In genomic region chr13:99355267-99356215, GRCh38 we compare ENCODE assay signal across 8 cellular contexts. TPM values are rescaled to one million over a fixed set of nuclear protein-coding genes. Genes with fewer than 3 reads are reported as not detected.
DNase-seq lines count a peak whose midpoint lies in the region; ATAC-seq, FAIRE-seq and TF ChIP-seq lines count a peak whose summit lies in the region.

No MANE protein-coding gene starts in this region.

- H3K4me2 ChIP-seq in mesenchymal stem cell (ENCODE audit: low read length, poor library complexity, severe bottlenecking), result no peak overlapping the region

- no peak for FAIRE-seq in D721Med (lab: Jason Lieb, UNC)

- peak overlapping the region; percentile 29 to 77 for H2BK12ac ChIP-seq in mesenchymal stem cell (ENCODE audit: low read length in 2 of 2)

- no peak for DNase-seq in activated naive CD4-positive, alpha-beta T cell treated with Interleukin-2 at 50 U/mL for 16 hours
- DNase-seq in activated naive CD8-positive, alpha-beta T cell treated with anti-CD3 and anti-CD28 coated beads, Interleukin-2, amount 50 U/mL, for 24 hours, result no peak
- no peak for DNase-seq in mesenchymal stem cell
- DNase-seq in upper lobe of right lung, result no peak
- no peak for DNase-seq in hippocampal formation (lab: John Stamatoyannopoulos, UW)
- no peak for DNase-seq in D721Med (ENCODE audit: insufficient read length, low spot score)
- DNase-seq in cerebellum (ENCODE audit: low spot score), result no peak

- peak overlapping the region; percentile 82 for H3K4me3 Mint-ChIP-seq in activated naive CD4-positive, alpha-beta T cell treated with anti-CD3 and anti-CD28 coated beads, Interleukin-2, amount 50 U/mL, for 24 hours
- H3K4me3 Mint-ChIP-seq in activated naive CD8-positive, alpha-beta T cell treated with anti-CD3 and anti-CD28 coated beads, Interleukin-2, amount 50 U/mL, for 24 hours, result peak overlapping the region; percentile 72

- H3K79me1 ChIP-seq in mesenchymal stem cell (replicated peaks; ENCODE audit: low read length, poor library complexity, severe bottlenecking), result peaks cover 34% of the 10 kb centered on the region

- H3K14ac ChIP-seq in mesenchymal stem cell (ENCODE audit: low read length in 2 of 2), result peak overlapping the region in 1 of 2 experiments; percentile 71

- peak overlapping the region; percentile 38 to 84 for H3K18ac ChIP-seq in mesenchymal stem cell (ENCODE audit: low read depth in 1 of 2, low read length in 2 of 2)

- H3K23ac ChIP-seq in mesenchymal stem cell (ENCODE audit: low read length in 2 of 2), result no peak overlapping the region

- H2BK120ac ChIP-seq in mesenchymal stem cell (ENCODE audit: low read depth, low read length), result no peak overlapping the region

- peaks cover 23% of the 10 kb centered on the region for H3K36me3 Mint-ChIP-seq in activated naive CD4-positive, alpha-beta T cell treated with anti-CD3 and anti-CD28 coated beads, Interleukin-2, amount 50 U/mL, for 24 hours
- peaks cover 64% of the 10 kb centered on the region for H3K36me3 Mint-ChIP-seq in activated naive CD8-positive, alpha-beta T cell treated with anti-CD3 and anti-CD28 coated beads, Interleukin-2, amount 50 U/mL, for 24 hours (ENCODE audit: low read depth)

- H2BK5ac ChIP-seq in mesenchymal stem cell (ENCODE audit: low read depth, low read length, poor library complexity, severe bottlenecking), result no peak overlapping the region

- no peak overlapping the region for H2BK15ac ChIP-seq in mesenchymal stem cell (ENCODE audit: low read depth, poor library complexity, severe bottlenecking)

- peak overlapping the region; percentile 77 for H3K9ac ChIP-seq in mesenchymal stem cell (ENCODE audit: low read length)

- H3K36me3 ChIP-seq in mesenchymal stem cell (ENCODE audit: control insufficient read depth in 1 of 2, insufficient read depth in 2 of 2, low read depth in 1 of 2, low read length in 2 of 2) (peaks cover 24 to 26% of the 10 kb centered on the region in 2 experiments), upper lobe of right lung (no peaks in the 10 kb centered on the region)

- peaks cover 18% of the 10 kb centered on the region for H3K4me1 ChIP-seq in mesenchymal stem cell (ENCODE audit: control insufficient read depth, insufficient read depth, low read depth, low read length)
- peaks cover 22% of the 10 kb centered on the region for H3K4me1 ChIP-seq in upper lobe of right lung

- H2AK5ac ChIP-seq in mesenchymal stem cell (ENCODE audit: low read length, severe bottlenecking), result no peak overlapping the region

- no peak overlapping the region for H2AFZ ChIP-seq in mesenchymal stem cell (ENCODE audit: low read depth, low read length)

- H4K91ac ChIP-seq in mesenchymal stem cell (ENCODE audit: low read length), result peak overlapping the region; percentile 48

- H3K27me3 ChIP-seq in mesenchymal stem cell (ENCODE audit: control insufficient read depth in 1 of 2, insufficient read depth in 1 of 2, low read length in 2 of 2), result no peaks in the 10 kb centered on the region
- no peaks in the 10 kb centered on the region for H3K27me3 ChIP-seq in upper lobe of right lung

- no peaks in the 10 kb centered on the region for H3K9me3 Mint-ChIP-seq in activated naive CD4-positive, alpha-beta T cell treated with anti-CD3 and anti-CD28 coated beads, Interleukin-2, amount 50 U/mL, for 24 hours
- H3K9me3 Mint-ChIP-seq in activated naive CD8-positive, alpha-beta T cell treated with anti-CD3 and anti-CD28 coated beads, Interleukin-2, amount 50 U/mL, for 24 hours, result no peaks in the 10 kb centered on the region

- no peaks in the 10 kb centered on the region for H3K27me3 Mint-ChIP-seq in activated naive CD4-positive, alpha-beta T cell treated with anti-CD3 and anti-CD28 coated beads, Interleukin-2, amount 50 U/mL, for 24 hours
- H3K27me3 Mint-ChIP-seq in activated naive CD8-positive, alpha-beta T cell treated with anti-CD3 and anti-CD28 coated beads, Interleukin-2, amount 50 U/mL, for 24 hours, result no peaks in the 10 kb centered on the region

- H3K4me1 Mint-ChIP-seq in activated naive CD4-positive, alpha-beta T cell treated with anti-CD3 and anti-CD28 coated beads, Interleukin-2, amount 50 U/mL, for 24 hours, result peaks cover 100% of the 10 kb centered on the region
- peaks cover 97% of the 10 kb centered on the region for H3K4me1 Mint-ChIP-seq in activated naive CD8-positive, alpha-beta T cell treated with anti-CD3 and anti-CD28 coated beads, Interleukin-2, amount 50 U/mL, for 24 hours

- peak overlapping the region; percentile 77 for H4K8ac ChIP-seq in mesenchymal stem cell (ENCODE audit: low read length)

- WGBS in mesenchymal stem cell, result 95% methylated on average over 19 of the region's 19 CpGs

- H3K4ac ChIP-seq in mesenchymal stem cell (ENCODE audit: low read depth in 1 of 2, low read length in 2 of 2), result peak overlapping the region in 1 of 2 experiments; percentile 29

- H3K4me3 ChIP-seq in mesenchymal stem cell (ENCODE audit: insufficient read depth in 1 of 2, low read depth in 1 of 2, low read length in 2 of 2), result peak overlapping the region in 1 of 2 experiments; percentile 73
- H3K4me3 ChIP-seq in upper lobe of right lung, result peak overlapping the region; percentile 25

- no peak for ATAC-seq in activated naive CD8-positive, alpha-beta T cell treated with anti-CD3 and anti-CD28 coated beads, Interleukin-2, amount 50 U/mL, for 24 hours
- ATAC-seq in upper lobe of right lung, result peak; percentile 8

- peak overlapping the region; percentile 94 for H3K27ac Mint-ChIP-seq in activated naive CD4-positive, alpha-beta T cell treated with anti-CD3 and anti-CD28 coated beads, Interleukin-2, amount 50 U/mL, for 24 hours
- peak overlapping the region; percentile 99 for H3K27ac Mint-ChIP-seq in activated naive CD8-positive, alpha-beta T cell treated with anti-CD3 and anti-CD28 coated beads, Interleukin-2, amount 50 U/mL, for 24 hours

- TF ChIP-seq CTCF in upper lobe of right lung (IDR thresholded peaks at IDR 0.05), result no peak
- TF ChIP-seq CTCF in D721Med (IDR thresholded peaks at IDR 0.05; ENCODE audit: insufficient read depth, missing control alignments), result no peak

- H3K27ac ChIP-seq in mesenchymal stem cell (ENCODE audit: low read length, poor library complexity, severe bottlenecking) (no peak overlapping the region), upper lobe of right lung (peak overlapping the region; percentile 80)

- H3K9me3 ChIP-seq in mesenchymal stem cell (ENCODE audit: control insufficient read depth, low read length) (no peaks in the 10 kb centered on the region), upper lobe of right lung (no peaks in the 10 kb centered on the region)

- intact Hi-C loops in upper lobe of right lung (cut with DNase I), result no loop called here

RNA-seq across cellular contexts. Expression of gene GPR183, which starts 48.3 kb away (rescaled TPM):
- 8.4 TPM for polyA plus RNA-seq in mesenchymal stem cell (2013, experiment 1 of 2)
- polyA plus RNA-seq in mesenchymal stem cell (2013, experiment 2 of 2), result 8.1 TPM
- total RNA-seq in upper lobe of right lung, result 13.6 TPM
- 1.1 TPM for total RNA-seq in cerebellum
